ENCODE assay signal across 8 cellular contexts in the genomic region with DNA sequence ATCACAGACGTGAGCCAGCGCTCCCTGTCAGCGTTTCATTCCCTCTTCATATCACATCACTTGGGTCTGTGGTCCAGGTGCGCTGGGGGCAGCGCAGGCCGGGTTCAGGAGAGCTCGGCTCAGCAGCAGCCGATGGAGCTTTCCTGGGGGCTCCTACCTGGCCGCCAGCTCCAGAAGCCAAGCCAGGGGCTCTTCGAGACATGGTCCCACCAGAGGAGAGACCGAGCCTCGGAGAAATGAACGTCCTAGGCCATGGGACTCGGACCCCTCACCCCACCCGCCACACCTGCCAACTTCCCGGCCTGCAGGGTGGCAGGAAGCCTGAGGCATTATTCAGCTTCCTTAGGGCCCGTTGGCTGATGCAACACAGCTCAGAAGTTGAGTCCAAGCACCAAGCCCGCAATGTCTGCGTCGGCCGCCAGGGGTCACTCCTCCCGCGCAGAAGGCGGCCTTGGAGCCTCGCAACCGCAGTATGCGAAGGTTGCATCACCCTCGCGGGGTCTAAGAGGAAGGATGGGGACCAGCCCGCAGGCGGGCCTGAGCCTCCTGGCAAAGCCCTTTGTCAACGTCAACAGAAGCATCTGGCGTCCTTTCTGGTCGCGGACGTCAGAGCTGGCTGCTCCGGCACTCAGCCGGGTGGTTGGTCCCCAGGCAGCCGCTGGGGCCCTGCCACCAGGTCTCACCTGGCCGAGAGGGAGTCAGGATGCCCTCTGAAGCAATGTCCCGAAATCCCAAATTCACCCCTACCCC. TPM values are rescaled to one million over a fixed set of nuclear protein-coding genes. Genes with fewer than 3 reads are reported as not detected.
DNase-seq lines count a peak whose midpoint lies in the region; ATAC-seq, FAIRE-seq and TF ChIP-seq lines count a peak whose summit lies in the region.

No MANE protein-coding gene starts in this region.

- H3K27ac ChIP-seq in caudate nucleus (ENCODE audit: low read depth, low read length) (no peak overlapping the region), kidney (ENCODE audit: low read depth in 2 of 2, low read length in 2 of 2) (no peak overlapping the region)

- H3K4me3 ChIP-seq in AG09309 (ENCODE audit: control insufficient read depth, low read depth, low read length), result no peak overlapping the region
- H3K4me3 ChIP-seq in kidney (ENCODE audit: low read length in 2 of 2), result no peak overlapping the region

- H3K36me3 ChIP-seq in kidney (ENCODE audit: control insufficient read depth in 1 of 2, insufficient read depth in 2 of 2, low read length in 2 of 2), result no peaks in the 10 kb centered on the region

- peaks cover 0 to 3% of the 10 kb centered on the region in 2 donors for H3K4me1 ChIP-seq in kidney (ENCODE audit: control insufficient read depth in 1 of 2, insufficient read depth in 1 of 2, low read depth in 1 of 2, low read length in 2 of 2)

- no peaks in the 10 kb centered on the region for H3K9me3 ChIP-seq in kidney (ENCODE audit: control insufficient read depth in 1 of 2, low read length in 2 of 2)

- H3K9ac ChIP-seq in kidney (ENCODE audit: low read length in 2 of 2), result no peak overlapping the region

- no peak for FAIRE-seq in kidney (lab: Jason Lieb, UNC)

- TF ChIP-seq CTCF in AG09309 (IDR thresholded peaks at IDR 0.05; ENCODE audit: control insufficient read depth, insufficient read depth, low read depth, low read length, missing control alignments) (peak; percentile 96), kidney (IDR thresholded peaks at IDR 0.05; ENCODE audit: borderline replicate concordance, extremely low read depth, insufficient read depth) (peak; percentile 96)

- intact Hi-C loops in kidney (cut with DNase I), result loop anchor here (10.0 kb wide), 1 partner anchor 96 kb away; no protein-coding TSS in a partner anchor

- DNase-seq in AG09309 (ENCODE audit: low read depth), result peak; percentile 87
- DNase-seq in NCI-H345 treated with DMSO at 0.1 percent for 48 hours (lab: John Stamatoyannopoulos, UW; ENCODE audit: unreplicated experiment), result peak; percentile 61
- peak; percentile 88 for DNase-seq in activated CD4-positive, CD25-positive, alpha-beta regulatory T cell treated with anti-CD3 and anti-CD28 coated beads, Interleukin-2, amount 50 U/mL, for 16 hours (ENCODE audit: low read depth, low spot score)
- peak in 60 of 61 donors; percentile 16 to 91 (median 70) for DNase-seq in caudate nucleus (lab: John Stamatoyannopoulos, UW)
- DNase-seq in kidney, result peak; percentile 96
- peak; percentile 79 to 92 for DNase-seq in stimulated activated CD4-positive, alpha-beta T cell treated with anti-CD3 and anti-CD28 coated beads, Interleukin-1b, Interleukin-23, amount 100 ng/mL, for 1 hour (ENCODE audit: low read depth in 2 of 2)

- peak; percentile 36 for ATAC-seq in GM18870 (IDR thresholded peaks at IDR 0.05; ENCODE audit: unreplicated experiment)
- ATAC-seq in HG03196 (IDR thresholded peaks at IDR 0.05; ENCODE audit: unreplicated experiment), result peak; percentile 60

RNA-seq across cellular contexts. Expression of gene KLHDC4, which starts 13.2 kb away (rescaled TPM):
- 42.2 TPM for total RNA-seq in kidney
- polyA plus RNA-seq in kidney (ENCODE audit: insufficient read depth, low read depth, low replicate concordance), result 25.0 TPM
